Comparison of ENCODE assay signal across 8 cellular contexts in genomic region chr7:2521952-2522591, GRCh38. TPM values are rescaled to one million over a fixed set of nuclear protein-coding genes. Genes with fewer than 3 reads are reported as not detected.
DNase-seq lines count a peak whose midpoint lies in the region; ATAC-seq and TF ChIP-seq lines count a peak whose summit lies in the region.

No MANE protein-coding gene starts in this region.

- DNase-seq in Panc1 (ENCODE audit: low read depth, low spot score) (no peak), GM19238 (ENCODE audit: insufficient read length, low spot score) (no peak)
- DNase-seq in activated naive CD4-positive, alpha-beta T cell treated with Interleukin-2 at 50 U/mL for 16 hours: peak; percentile 77
- peak; percentile 72 to 74 for DNase-seq in stimulated activated CD4-positive, alpha-beta T cell treated with anti-CD3 and anti-CD28 coated beads, Interleukin-2, amount 100 ng/mL, for 24 hours

- no peak for ATAC-seq in Panc1
- no peak for ATAC-seq in GM18502 (IDR thresholded peaks at IDR 0.05; ENCODE audit: poor library complexity, unreplicated experiment)
- ATAC-seq in HG03045 (IDR thresholded peaks at IDR 0.05; ENCODE audit: unreplicated experiment): no peak

- H3K4me1 ChIP-seq in ES-I3 (ENCODE audit: insufficient read depth, low read length) (peaks cover 48% of the 10 kb centered on the region), Panc1 (ENCODE audit: control insufficient read depth, insufficient read depth, low read length) (peaks cover 74% of the 10 kb centered on the region)

- in situ Hi-C loops in Panc1 (cut with HindIII; ENCODE audit: low pct_unique_long_range_greater_than_20kb, low sequenced_read_pairs): no loop called here

- peak overlapping the region; percentile 82; the same call in 1 of the 2 replicates for H3K9ac ChIP-seq in ES-I3 (ENCODE audit: low read depth, low read length)

- 0 out of 2 replicates have a peak, but pooled peaks cover 3% of the 10 kb centered on the region for H3K36me3 ChIP-seq in ES-I3 (ENCODE audit: insufficient read depth, low read length)
- no peaks in the 10 kb centered on the region for H3K36me3 ChIP-seq in Panc1 (ENCODE audit: control insufficient read depth, insufficient read depth, low read length)

- H3K4me3 ChIP-seq in Panc1 (ENCODE audit: low read depth in 2 of 2, low read length in 2 of 2) (peak overlapping the region; percentile 64 to 89), iPS-18c (ENCODE audit: insufficient read depth, low read depth, low read length) (peak overlapping the region; percentile 65)

- CTCF ChIA-PET in Panc1 (lab: Charles Lee): interaction anchor here (1.2 kb wide), 1 partner anchor 52 kb away, joined by 3 read pairs; no protein-coding TSS in a partner anchor

- intact Hi-C loops in Panc1 (cut with micrococcal nuclease; ENCODE audit: unreplicated experiment): loop anchor here (5.0 kb wide), 1 partner anchor 45 kb away; the partner anchor contains the start of gene GRIFIN

- TF ChIP-seq CTCF in Panc1 (IDR thresholded peaks at IDR 0.05): peak; percentile 32; the same call in 1 of the 2 replicates

- peak overlapping the region; percentile 83 for H3K27ac ChIP-seq in Panc1 (ENCODE audit: low read length)

- POLR2A ChIA-PET in Panc1 (lab: Charles Lee): interaction anchor here (0.6 kb wide), 1 partner anchor 9 kb away, joined by 4 read pairs; no protein-coding TSS in a partner anchor

- H3K27me3 ChIP-seq in Panc1 (ENCODE audit: control insufficient read depth, insufficient read depth, low read length): no peaks in the 10 kb centered on the region

- H3K9me3 ChIP-seq in ES-I3 (ENCODE audit: control insufficient read depth, insufficient read depth, low read length): no peaks in the 10 kb centered on the region
- H3K9me3 ChIP-seq in Panc1 (ENCODE audit: control insufficient read depth, insufficient read depth, low read depth, low read length): no peaks in the 10 kb centered on the region
- no peaks in the 10 kb centered on the region for H3K9me3 ChIP-seq in iPS-18c (ENCODE audit: control insufficient read depth, insufficient read depth, low read length)

- no TSS peak for BruUV-seq in Panc1 (replicated peaks; lab: Mats Ljungman, UMichigan)

RNA-seq across cellular contexts. Expression of gene LFNG, which starts 2.5 kb away (rescaled TPM):
- total RNA-seq in Panc1 (2021; ENCODE audit: unreplicated experiment): 38.1 TPM
- polyA plus RNA-seq in Panc1 (2012; ENCODE audit: insufficient read length): 61.6 TPM

RNA-seq across cellular contexts. Expression of gene BRAT1, which starts 33.3 kb away (rescaled TPM):
- 76.9 TPM for total RNA-seq in Panc1 (2021; ENCODE audit: unreplicated experiment)
- polyA plus RNA-seq in Panc1 (2012; ENCODE audit: insufficient read length): 84.4 TPM

RNA-seq across cellular contexts. Expression of gene IQCE, which starts 36.7 kb away (rescaled TPM):
- 44.8 TPM for total RNA-seq in Panc1 (2021; ENCODE audit: unreplicated experiment)
- 49.3 TPM for polyA plus RNA-seq in Panc1 (2012; ENCODE audit: insufficient read length)

RNA-seq across cellular contexts. Expression of gene GRIFIN, which starts 45.9 kb away (rescaled TPM):
- total RNA-seq in Panc1 (2021; ENCODE audit: unreplicated experiment): not detected
- not detected for polyA plus RNA-seq in Panc1 (2012; ENCODE audit: insufficient read length)

Comparison
In these comparisons a context has a peak if more than half of its experiments do, and no peak if none do; other contexts are left out.
1. DNase-seq: peak in activated naive CD4-positive, alpha-beta T cell treated with Interleukin-2 at 50 U/mL for 16 hours (single experiment) and stimulated activated CD4-positive, alpha-beta T cell treated with anti-CD3 and anti-CD28 coated beads, Interleukin-2, amount 100 ng/mL, for 24 hours (2 of 2); none in Panc1 (single experiment) and GM19238 (single experiment).